Comparison of ENCODE assay signal across 8 cellular contexts in genomic region chr1:52920791-52921291, GRCh38. TPM values are rescaled to one million over a fixed set of nuclear protein-coding genes. Genes with fewer than 3 reads are reported as not detected.
A peak's percentile ranks its signal among the peaks of the same experiment; 100 is the strongest.
DNase-seq lines count a peak whose midpoint lies in the region; ATAC-seq and FAIRE-seq lines count a peak whose summit lies in the region.

No MANE protein-coding gene starts in this region.

- no peaks in the 10 kb centered on the region for H3K27me3 Mint-ChIP-seq in stimulated activated naive CD8-positive, alpha-beta T cell treated with anti-CD3 and anti-CD28 coated beads, Interleukin-15, Interleukin-2, amounts not matched to agents 100 ng/mL and 50 ng/mL, for 24 hours

- no peaks in the 10 kb centered on the region for H3K27me3 ChIP-seq in effector memory CD4-positive, alpha-beta T cell (replicated peaks; ENCODE audit: control insufficient read depth, insufficient read depth, low read length, poor library complexity, severe bottlenecking)

- H3K4me3 Mint-ChIP-seq in stimulated activated naive CD8-positive, alpha-beta T cell treated with anti-CD3 and anti-CD28 coated beads, Interleukin-15, Interleukin-2, amounts not matched to agents 100 ng/mL and 50 ng/mL, for 24 hours: peak overlapping the region; percentile 86

- ATAC-seq in stimulated activated naive CD8-positive, alpha-beta T cell treated with anti-CD3 and anti-CD28 coated beads, Interleukin-15, Interleukin-2, amounts not matched to agents 100 U/mL and 50 U/mL, for 24 hours: no peak
- no peak for ATAC-seq in GM21526 (IDR thresholded peaks at IDR 0.05; ENCODE audit: low FRiP score, unreplicated experiment)

- no peak overlapping the region for H3K27ac Mint-ChIP-seq in stimulated activated naive CD8-positive, alpha-beta T cell treated with anti-CD3 and anti-CD28 coated beads, Interleukin-15, Interleukin-2, amounts not matched to agents 100 ng/mL and 50 ng/mL, for 24 hours

- DNase-seq in stimulated activated naive CD8-positive, alpha-beta T cell treated with anti-CD3 and anti-CD28 coated beads, Interleukin-15, Interleukin-2, amounts not matched to agents 100 U/mL and 50 U/mL, for 24 hours: no peak
- DNase-seq in effector memory CD4-positive, alpha-beta T cell: no peak
- DNase-seq in GM19238 (ENCODE audit: insufficient read length, low spot score): no peak
- no peak for DNase-seq in cortex of kidney (lab: John Stamatoyannopoulos, UW)
- DNase-seq in GM19239 (ENCODE audit: insufficient read length, low spot score): no peak

- peaks cover 26% of the 10 kb centered on the region for H3K4me1 Mint-ChIP-seq in stimulated activated naive CD8-positive, alpha-beta T cell treated with anti-CD3 and anti-CD28 coated beads, Interleukin-15, Interleukin-2, amounts not matched to agents 100 ng/mL and 50 ng/mL, for 24 hours (ENCODE audit: low read depth)

- WGBS in mesodermal cell (ENCODE audit: insufficient coverage in 2 of 2), 2 experiments: 29 to 38% methylated on average over 19 to 33 of the region's 35 CpGs

- H3K9me3 ChIP-seq in effector memory CD4-positive, alpha-beta T cell (ENCODE audit: control insufficient read depth, low read length): no peaks in the 10 kb centered on the region
- no peaks in the 10 kb centered on the region for H3K9me3 ChIP-seq in mesodermal cell (ENCODE audit: control insufficient read depth, low read length)

- peak overlapping the region; percentile 52 for H3K4me3 ChIP-seq in effector memory CD4-positive, alpha-beta T cell (ENCODE audit: insufficient read depth, low read depth, low read length, poor library complexity, severe bottlenecking)
- peak overlapping the region; percentile 35 for H3K4me3 ChIP-seq in mesodermal cell (ENCODE audit: extremely low read depth, insufficient read depth, low read length, poor library complexity, severe bottlenecking)

- H3K36me3 ChIP-seq in effector memory CD4-positive, alpha-beta T cell (ENCODE audit: control insufficient read depth, insufficient read depth, low read length): no peaks in the 10 kb centered on the region
- H3K36me3 ChIP-seq in mesodermal cell (ENCODE audit: control insufficient read depth, insufficient read depth, low read length): no peaks in the 10 kb centered on the region

- no peaks in the 10 kb centered on the region for H3K9me3 Mint-ChIP-seq in stimulated activated naive CD8-positive, alpha-beta T cell treated with anti-CD3 and anti-CD28 coated beads, Interleukin-15, Interleukin-2, amounts not matched to agents 100 ng/mL and 50 ng/mL, for 24 hours

- H3K27ac ChIP-seq in effector memory CD4-positive, alpha-beta T cell (ENCODE audit: insufficient read depth, low read length, poor library complexity, severe bottlenecking): peak overlapping the region; percentile 58
- H3K27ac ChIP-seq in mesodermal cell (ENCODE audit: low read depth, low read length, severe bottlenecking): no peak overlapping the region

- H3K36me3 Mint-ChIP-seq in stimulated activated naive CD8-positive, alpha-beta T cell treated with anti-CD3 and anti-CD28 coated beads, Interleukin-15, Interleukin-2, amounts not matched to agents 100 ng/mL and 50 ng/mL, for 24 hours (ENCODE audit: low read depth): no peaks in the 10 kb centered on the region

- peaks cover 5% of the 10 kb centered on the region for H3K4me1 ChIP-seq in effector memory CD4-positive, alpha-beta T cell (ENCODE audit: control insufficient read depth, insufficient read depth, low read length, poor library complexity, severe bottlenecking)
- H3K4me1 ChIP-seq in mesodermal cell (ENCODE audit: control insufficient read depth, insufficient read depth, low read length, poor library complexity, severe bottlenecking): no peaks in the 10 kb centered on the region

- FAIRE-seq in GM19239 (lab: Jason Lieb, UNC): no peak

RNA-seq across cellular contexts. Expression of gene ECHDC2, which starts 0.7 kb away (rescaled TPM):
- 4.8 TPM for polyA plus RNA-seq in mesodermal cell (2013, experiment 1 of 2)
- 5.4 TPM for polyA plus RNA-seq in mesodermal cell (2013, experiment 2 of 2)

RNA-seq across cellular contexts. Expression of gene SCP2, which starts 6.2 kb away (rescaled TPM):
- 81.4 TPM for polyA plus RNA-seq in mesodermal cell (2013, experiment 1 of 2)
- polyA plus RNA-seq in mesodermal cell (2013, experiment 2 of 2): 95.6 TPM
